19 cellular contexts compared by ENCODE assay signal in genomic region chr2:46763861-46764260, GRCh38.
DNase-seq lines count a peak whose midpoint lies in the region; ATAC-seq, FAIRE-seq and TF ChIP-seq lines count a peak whose summit lies in the region.
"Had no signal": no experiment of that assay in that cellular context is flagged by ENCODE, and none has a peak within 500 bp of the region (broad histone marks: within the 10 kb centered on the region; RNA-seq: fewer than 3 reads in every experiment).

No MANE protein-coding gene starts in this region.

- no peaks in the 10 kb centered on the region for H3K9me3 ChIP-seq in mammary epithelial cell (replicated peaks; ENCODE audit: insufficient read depth, low read length)
- no peaks in the 10 kb centered on the region for H3K9me3 ChIP-seq in HepG2 (ENCODE audit: low read length)

- no peak for ATAC-seq in HepG2
- ATAC-seq: GM12878 had no signal

- H3K9me3 Mint-ChIP-seq in MCF 10A (ENCODE audit: unreplicated experiment) = peaks cover 6% of the 10 kb centered on the region
- H3K9me3 Mint-ChIP-seq: CD4-positive, alpha-beta T cell had no signal

- CTCF ChIA-PET in MCF 10A (lab: Yijun Ruan, JAX) = interaction anchor here (0.6 to 1.0 kb wide), 4 partner anchors 31 to 497 kb away, joined by 3 to 4 read pairs (median 4); no protein-coding TSS in a partner anchor
- CTCF ChIA-PET in mammary epithelial cell (lab: Charles Lee; ENCODE audit: low non-redundant PET) = no interaction called here
- CTCF ChIA-PET in HepG2 (lab: Yijun Ruan, JAX; ENCODE audit: low intra/inter-chr PET ratio, low total read pairs) = no interaction called here
- CTCF ChIA-PET in HEK293T (lab: Yijun Ruan, JAX) = interaction anchor here (0.8 kb wide), 1 partner anchor 13 kb away, joined by 13 read pairs; no protein-coding TSS in a partner anchor

- H3K27ac ChIP-seq in mammary epithelial cell (ENCODE audit: insufficient read depth, low read depth, low read length) (no peak overlapping the region), HepG2 (ENCODE audit: extremely low read length, insufficient read depth, low read length) (no peak overlapping the region)
- H3K27ac ChIP-seq: HL-60 had no signal

- in situ Hi-C loops in mammary epithelial cell (cut with MboI; ENCODE audit: low sequenced_read_pairs in 2 of 2) = no loop called here
- in situ Hi-C loops in HepG2 (cut with HindIII; ENCODE audit: extremely low pct_ligation_motif_present, low pct_unique_long_range_greater_than_20kb) = no loop called here

- intact Hi-C loops in MCF 10A (cut with micrococcal nuclease) = no loop called here
- intact Hi-C loops in mammary epithelial cell (cut with micrococcal nuclease) = no loop called here
- intact Hi-C loops in HepG2 (cut with micrococcal nuclease; ENCODE audit: unreplicated experiment) = no loop called here

- TF ChIP-seq EP300 in HepG2 (IDR thresholded peaks at IDR 0.05; ENCODE audit: low read depth in 2 of 2, low read length in 2 of 2) = no peak
- TF ChIP-seq EP300 in HepG2 (CRISPR knock-in tag; IDR thresholded peaks at IDR 0.05; ENCODE audit: borderline replicate concordance) = no peak

- no peaks in the 10 kb centered on the region for H4K20me1 ChIP-seq in mammary epithelial cell (ENCODE audit: insufficient read depth, low read length)
- H4K20me1 ChIP-seq in HepG2 (ENCODE audit: insufficient read depth, low read length) = no peaks in the 10 kb centered on the region

- H3K9ac ChIP-seq in mammary epithelial cell (ENCODE audit: insufficient read depth, low read length) (no peak overlapping the region), HepG2 (ENCODE audit: insufficient read depth, low read depth, low read length) (no peak overlapping the region)

- H3K27me3 Mint-ChIP-seq in MCF 10A (ENCODE audit: insufficient read depth, unreplicated experiment) = no peaks in the 10 kb centered on the region
- H3K27me3 Mint-ChIP-seq: B cell; CD4-positive, alpha-beta T cell had no signal

- TF ChIP-seq POLR2A in HepG2 (IDR thresholded peaks at IDR 0.05; ENCODE audit: insufficient read depth in 1 of 2, low read depth in 2 of 2, low read length in 2 of 2) = no peak

- BruUV-seq in MCF 10A (replicated peaks; lab: Mats Ljungman, UMichigan) (no TSS peak), mammary epithelial cell (replicated peaks; lab: Mats Ljungman, UMichigan) (no TSS peak), HepG2 (replicated peaks; lab: Mats Ljungman, UMichigan) (no TSS peak)

- H3K4me1 Mint-ChIP-seq in MCF 10A (ENCODE audit: insufficient read depth, unreplicated experiment) = peaks cover 11% of the 10 kb centered on the region
- H3K4me1 Mint-ChIP-seq: B cell had no signal

- POLR2A ChIA-PET in MCF 10A (lab: Yijun Ruan, JAX) (interaction anchor here (0.7 to 0.9 kb wide), 2 partner anchors 45 to 92 kb away, joined by 3 read pairs; no protein-coding TSS in a partner anchor), HepG2 (lab: Yijun Ruan, JAX) (interaction anchor here (1.1 kb wide), 1 partner anchor 17 kb away, joined by 3 read pairs; no protein-coding TSS in a partner anchor), HEK293T (lab: Yijun Ruan, JAX) (no interaction called here)

- peaks cover 30% of the 10 kb centered on the region for H3K36me3 Mint-ChIP-seq in MCF 10A (ENCODE audit: insufficient read depth, unreplicated experiment)

- DNase-seq in MCF 10A (ENCODE audit: unreplicated experiment) (peak; percentile 35), mammary epithelial cell (no peak), amniotic epithelial cell (ENCODE audit: low read depth) (peak; percentile 69), fibroblast of villous mesenchyme (ENCODE audit: low read depth) (peak; percentile 73), HepG2 (ENCODE audit: low spot score) (no peak), A172 (ENCODE audit: low spot score) (no peak), HEK293T (ENCODE audit: extremely low spot score) (no peak)
- DNase-seq: 8988T; ACHN; C1 segment of cervical spinal cord; Calu3; CD4-positive, alpha-beta T cell; DMS 273 treated with DMSO at 0.1 percent for 48 hours; DMS79; GOT3; H9 had no signal

- H2AFZ ChIP-seq in mammary epithelial cell (ENCODE audit: low read depth, low read length) (no peak overlapping the region), HepG2 (ENCODE audit: low read length) (no peak overlapping the region)

- no peak overlapping the region for H3K4me3 Mint-ChIP-seq in MCF 10A (ENCODE audit: unreplicated experiment)
- H3K4me3 Mint-ChIP-seq: B cell; CD4-positive, alpha-beta T cell; H9 had no signal

- H3K27me3 ChIP-seq in mammary epithelial cell (ENCODE audit: insufficient read depth, low read length) (no peaks in the 10 kb centered on the region), HepG2 (ENCODE audit: control insufficient read depth in 1 of 2, insufficient read depth in 2 of 2, low read length in 2 of 2) (no peaks in the 10 kb centered on the region)

- no peaks in the 10 kb centered on the region for H3K36me3 ChIP-seq in mammary epithelial cell (ENCODE audit: insufficient read depth, low read length)
- H3K36me3 ChIP-seq in HepG2 (replicated peaks in 1 of 2; ENCODE audit: control insufficient read depth in 1 of 2, insufficient read depth in 2 of 2, low read length in 2 of 2) = peaks cover 3 to 14% of the 10 kb centered on the region in 2 experiments

- dilution Hi-C loops in mammary epithelial cell (cut with HindIII; ENCODE audit: low sequenced_read_pairs) = loop anchor here (5.0 kb wide), 1 partner anchor 43 kb away; no protein-coding TSS in a partner anchor

- FAIRE-seq in HepG2 (lab: Jason Lieb, UNC) = no peak
- FAIRE-seq: GM12878 had no signal

- no peak overlapping the region for H3K27ac Mint-ChIP-seq in MCF 10A (ENCODE audit: low read depth, unreplicated experiment)
- H3K27ac Mint-ChIP-seq: B cell; CD4-positive, alpha-beta T cell had no signal

- H3K4me3 ChIP-seq in mammary epithelial cell (replicated peaks in 1 of 3; ENCODE audit: insufficient read depth in 1 of 3, low read depth in 2 of 3, low read length in 3 of 3) (no peak overlapping the region), fibroblast of villous mesenchyme (ENCODE audit: low read depth, low read length) (no peak overlapping the region), HepG2 (replicated peaks in 1 of 3; ENCODE audit: insufficient read depth in 1 of 3, low read depth in 2 of 3, low read length in 3 of 3) (no peak overlapping the region)
- H3K4me3 ChIP-seq: GM12878 had no signal

- no peak for TF ChIP-seq RAD21 in HepG2 (CRISPR knock-in tag; IDR thresholded peaks at IDR 0.05)

- H3K4me1 ChIP-seq in mammary epithelial cell (ENCODE audit: insufficient read depth, low read length) (no peaks in the 10 kb centered on the region), HepG2 (ENCODE audit: insufficient read depth, low read length) (peaks cover 7% of the 10 kb centered on the region; the same call in 1 of the 2 replicates)

- 97% methylated on average over 5 of the region's 5 CpGs for WGBS in mammary epithelial cell (ENCODE audit: low coverage, missing lambda C conversion rate)
- 90% methylated on average over 5 of the region's 5 CpGs for WGBS in HepG2 (ENCODE audit: low lambda C conversion rate)

- no peak for TF ChIP-seq CTCF in MCF 10A (IDR thresholded peaks at IDR 0.05; ENCODE audit: unreplicated experiment)
- no peak for TF ChIP-seq CTCF in mammary epithelial cell (conservative IDR thresholded peaks at IDR 0.05 in 1 of 2, IDR thresholded peaks at IDR 0.05 in 1 of 2; ENCODE audit: extremely low read depth in 1 of 2, insufficient read depth in 1 of 2, low read depth in 1 of 2, low read length in 2 of 2)
- no peak for TF ChIP-seq CTCF in fibroblast of villous mesenchyme (IDR thresholded peaks at IDR 0.05; ENCODE audit: insufficient read depth, low read depth, low read length)
- no peak for TF ChIP-seq CTCF in HepG2 (CRISPR knock-in tag; IDR thresholded peaks at IDR 0.05)

- H3K4me2 ChIP-seq in mammary epithelial cell (ENCODE audit: insufficient read depth, low read depth, low read length) (no peak overlapping the region), HepG2 (ENCODE audit: low read depth, low read length) (no peak overlapping the region)

- H3K79me2 ChIP-seq in mammary epithelial cell (ENCODE audit: insufficient read depth, low read length) (peaks cover 6% of the 10 kb centered on the region), HepG2 (ENCODE audit: insufficient read depth, low read length) (peaks cover 9% of the 10 kb centered on the region)

TF ChIP-seq in HepG2, 621 proteins besides CTCF, POLR2A, EP300 and RAD21 (continues in another document):
- no peak for TF ChIP-seq ZNF75D (CRISPR knock-in tag; IDR thresholded peaks at IDR 0.05; ENCODE audit: borderline replicate concordance)
- TF ChIP-seq EED (CRISPR knock-in tag; IDR thresholded peaks at IDR 0.05) = no peak
- no peak for TF ChIP-seq MIER2 (CRISPR knock-in tag; IDR thresholded peaks at IDR 0.05)
- no peak for TF ChIP-seq SMYD3 (CRISPR knock-in tag; IDR thresholded peaks at IDR 0.05)

TF ChIP-seq in HEK293T, 16 proteins besides CTCF, POLR2A, EP300 and RAD21:
- no peak for TF ChIP-seq LEF1 (IDR thresholded peaks at IDR 0.05; ENCODE audit: borderline replicate concordance)
- no peak for TF ChIP-seq FOXM1 (IDR thresholded peaks at IDR 0.05; ENCODE audit: borderline replicate concordance)
- no peak for TF ChIP-seq NFRKB (IDR thresholded peaks at IDR 0.05)
- TF ChIP-seq FOXA1 (IDR thresholded peaks at IDR 0.05) = no peak
- no peak for TF ChIP-seq PKNOX1 (IDR thresholded peaks at IDR 0.05)
- TF ChIP-seq ZNF384 (IDR thresholded peaks at IDR 0.05) = no peak
- TF ChIP-seq TARDBP (IDR thresholded peaks at IDR 0.05) = no peak
- TF ChIP-seq SUZ12 (IDR thresholded peaks at IDR 0.05) = no peak

Comparison
In these comparisons a context has a peak if more than half of its experiments do, and no peak if none do; other contexts are left out.
1. DNase-seq: peak in MCF 10A (single experiment), amniotic epithelial cell (single experiment) and fibroblast of villous mesenchyme (single experiment); none in mammary epithelial cell (single experiment), HepG2 (single experiment), A172 (single experiment) and HEK293T (single experiment).
2. CTCF ChIA-PET loops: an anchor here in MCF 10A (0.6 to 1.0 kb wide) and HEK293T (0.8 kb wide); none called in mammary epithelial cell and HepG2.